Comparison of ENCODE assay signal across 22 cellular contexts in the genomic region with DNA sequence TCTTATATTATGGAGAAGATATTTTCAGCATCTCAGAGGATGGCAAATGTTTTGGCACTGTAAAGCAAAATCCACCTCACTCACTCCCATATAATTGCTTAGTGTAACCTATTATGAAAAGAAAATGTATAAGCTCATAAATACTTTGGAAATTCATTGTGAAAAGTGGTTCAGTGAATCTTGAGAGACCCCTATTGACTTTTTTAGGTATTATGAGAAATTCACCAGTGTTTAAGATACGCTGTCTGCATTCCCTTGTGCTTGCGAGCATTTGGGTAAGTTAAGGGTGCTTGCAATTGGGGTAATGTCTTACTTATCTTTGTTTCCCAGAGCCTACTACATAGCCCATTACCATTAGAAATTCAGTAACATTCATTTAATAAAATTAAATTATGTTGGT.
DNase-seq lines count a peak whose midpoint lies in the region; ATAC-seq, FAIRE-seq and TF ChIP-seq lines count a peak whose summit lies in the region.
"Had no signal": no experiment of that assay in that cellular context is flagged by ENCODE, and none has a peak within 500 bp of the region (broad histone marks: within the 10 kb centered on the region; RNA-seq: fewer than 3 reads in every experiment).

No MANE protein-coding gene starts in this region.

- no peak overlapping the region for H3K4me3 Mint-ChIP-seq in brain
- no peak overlapping the region for H3K4me3 Mint-ChIP-seq in stimulated activated naive CD8-positive, alpha-beta T cell treated with anti-CD3 and anti-CD28 coated beads, Interleukin-15, amount 100 ng/mL, for 72 hours
- H3K4me3 Mint-ChIP-seq: activated T-cell treated with anti-CD3 and anti-CD28 coated beads, Interleukin-2, amount 50 U/mL, for 72 hours; CD8-positive, alpha-beta T cell; naive thymus-derived CD4-positive, alpha-beta T cell; stimulated activated effector memory CD8-positive, alpha-beta T cell treated with anti-CD3 and anti-CD28 coated beads, Interleukin-12 subunit alpha, Interleukin-12 subunit beta, amount 100 ng/mL, for 72 hours had no signal

- no peaks in the 10 kb centered on the region for H3K9me3 ChIP-seq in BE2C
- H3K9me3 ChIP-seq: uterus had no signal

- H3K36me3 Mint-ChIP-seq in brain: no peaks in the 10 kb centered on the region
- H3K36me3 Mint-ChIP-seq: CD8-positive, alpha-beta T cell; naive thymus-derived CD4-positive, alpha-beta T cell; stimulated activated effector memory CD8-positive, alpha-beta T cell treated with anti-CD3 and anti-CD28 coated beads, Interleukin-12 subunit alpha, Interleukin-12 subunit beta, amount 100 ng/mL, for 72 hours had no signal

- H3K27me3 ChIP-seq in BE2C: no peaks in the 10 kb centered on the region
- H3K27me3 ChIP-seq: uterus had no signal

- no peaks in the 10 kb centered on the region for H3K4me1 Mint-ChIP-seq in brain
- no peaks in the 10 kb centered on the region for H3K4me1 Mint-ChIP-seq in stimulated activated naive CD8-positive, alpha-beta T cell treated with anti-CD3 and anti-CD28 coated beads, Interleukin-15, amount 100 ng/mL, for 72 hours
- H3K4me1 Mint-ChIP-seq: naive thymus-derived CD4-positive, alpha-beta T cell; stimulated activated effector memory CD8-positive, alpha-beta T cell treated with anti-CD3 and anti-CD28 coated beads, Interleukin-12 subunit alpha, Interleukin-12 subunit beta, amount 100 ng/mL, for 72 hours had no signal

- ATAC-seq in stimulated activated naive CD8-positive, alpha-beta T cell treated with anti-CD3 and anti-CD28 coated beads, Interleukin-15, amount 100 ng/mL, for 72 hours: no peak
- ATAC-seq: activated T-cell treated with anti-CD3 and anti-CD28 coated beads, Interleukin-2, amount 50 U/mL, for 72 hours; CD8-positive, alpha-beta T cell; left lobe of liver; naive thymus-derived CD4-positive, alpha-beta T cell; sciatic nerve; stimulated activated effector memory CD8-positive, alpha-beta T cell treated with anti-CD3 and anti-CD28 coated beads, Interleukin-12 subunit alpha, Interleukin-12 subunit beta, amount 100 ng/mL, for 72 hours had no signal

- intact Hi-C loops in head of caudate nucleus (cut with DNase I): no loop called here

- peaks cover 8% of the 10 kb centered on the region for H3K4me1 ChIP-seq in BE2C
- H3K4me1 ChIP-seq: uterus had no signal

- H3K36me3 ChIP-seq in BE2C: no peaks in the 10 kb centered on the region
- H3K36me3 ChIP-seq: uterus had no signal

- DNase-seq in BE2C (no peak), HTR-8/SVneo (ENCODE audit: insufficient read length, low spot score) (peak; percentile 9), iris pigment epithelial cell (ENCODE audit: low read depth) (peak; percentile 39), head of caudate nucleus (no peak), GM19239 (ENCODE audit: insufficient read length, low spot score) (no peak), COLO829 (ENCODE audit: low spot score) (no peak)
- no peak for DNase-seq in stimulated activated naive CD8-positive, alpha-beta T cell treated with anti-CD3 and anti-CD28 coated beads, Interleukin-15, amount 100 ng/mL, for 72 hours
- DNase-seq: activated CD4-positive, alpha-beta T cell treated with anti-CD3 and anti-CD28 coated beads for 4 hours; activated T-cell treated with anti-CD3 and anti-CD28 coated beads, Interleukin-2, amount 50 U/mL, for 72 hours; anterior cingulate cortex; CD8-positive, alpha-beta T cell; effector CD4-positive, alpha-beta T cell; GF-D8; hippocampal formation; KBM-7; naive thymus-derived CD4-positive, alpha-beta T cell; stimulated activated CD4-positive, alpha-beta T cell treated with anti-CD3 and anti-CD28 coated beads, Interleukin-4, amount 100 ng/mL, for 4 hours; uterus had no signal

- no peak overlapping the region for H3K4me3 ChIP-seq in BE2C (ENCODE audit: low read depth, low read length)
- H3K4me3 ChIP-seq: uterus had no signal

- TF ChIP-seq CTCF in BE2C (IDR thresholded peaks at IDR 0.05; ENCODE audit: low read depth, low read length) (peak; percentile 42), brain (conservative IDR thresholded peaks at IDR 0.05) (peak; percentile 41 to 60)

- H3K27ac Mint-ChIP-seq in brain: no peak overlapping the region
- no peak overlapping the region for H3K27ac Mint-ChIP-seq in stimulated activated naive CD8-positive, alpha-beta T cell treated with anti-CD3 and anti-CD28 coated beads, Interleukin-15, amount 100 ng/mL, for 72 hours
- H3K27ac Mint-ChIP-seq: activated T-cell treated with anti-CD3 and anti-CD28 coated beads, Interleukin-2, amount 50 U/mL, for 72 hours; CD8-positive, alpha-beta T cell; naive thymus-derived CD4-positive, alpha-beta T cell; stimulated activated effector memory CD8-positive, alpha-beta T cell treated with anti-CD3 and anti-CD28 coated beads, Interleukin-12 subunit alpha, Interleukin-12 subunit beta, amount 100 ng/mL, for 72 hours had no signal

- H3K9me3 Mint-ChIP-seq in brain: no peaks in the 10 kb centered on the region
- H3K9me3 Mint-ChIP-seq in stimulated activated naive CD8-positive, alpha-beta T cell treated with anti-CD3 and anti-CD28 coated beads, Interleukin-15, amount 100 ng/mL, for 72 hours: no peaks in the 10 kb centered on the region

- H3K27me3 Mint-ChIP-seq in brain: no peaks in the 10 kb centered on the region
- H3K27me3 Mint-ChIP-seq in stimulated activated naive CD8-positive, alpha-beta T cell treated with anti-CD3 and anti-CD28 coated beads, Interleukin-15, amount 100 ng/mL, for 72 hours: no peaks in the 10 kb centered on the region
- H3K27me3 Mint-ChIP-seq: naive thymus-derived CD4-positive, alpha-beta T cell had no signal

- no peak for FAIRE-seq in HTR-8/SVneo (lab: Jason Lieb, UNC)
- no peak for FAIRE-seq in GM19239 (lab: Jason Lieb, UNC)

Comparison
In these comparisons a context has a peak if more than half of its experiments do, and no peak if none do; other contexts are left out.
1. DNase-seq: peak in HTR-8/SVneo (single experiment) and iris pigment epithelial cell (single experiment); none in BE2C (single experiment), head of caudate nucleus (0 of 42), stimulated activated naive CD8-positive, alpha-beta T cell treated with anti-CD3 and anti-CD28 coated beads, Interleukin-15, amount 100 ng/mL, for 72 hours (0 of 2), GM19239 (single experiment) and COLO829 (single experiment).